ENCODE assay signal across 15 cellular contexts in genomic region chr3:62755285-62755684, GRCh38.
DNase-seq lines count a peak whose midpoint lies in the region; ATAC-seq and TF ChIP-seq lines count a peak whose summit lies in the region.
"Had no signal": no experiment of that assay in that cellular context is flagged by ENCODE, and none has a peak within 500 bp of the region (broad histone marks: within the 10 kb centered on the region; RNA-seq: fewer than 3 reads in every experiment).

No MANE protein-coding gene starts in this region.

- DNase-seq in SIG-M5 treated with dmso at 0.1 percent for 504 hours (lab: John Stamatoyannopoulos, UW; ENCODE audit: unreplicated experiment) (peak; percentile 23), SIG-M5 (lab: John Stamatoyannopoulos, UW) (no peak), NCI-H2029 treated with DMSO at 0.1 percent for 48 hours (lab: John Stamatoyannopoulos, UW) (peak; percentile 10), SK-MEL-5 (ENCODE audit: low read depth, low spot score) (peak; percentile 4), renal cortical epithelial cell (ENCODE audit: low read depth) (peak; percentile 43), GM10248 (ENCODE audit: extremely low spot score) (no peak)
- DNase-seq: activated CD4-positive, alpha-beta T cell treated with anti-CD3 and anti-CD28 coated beads for 4 hours; activated T-cell treated with anti-CD3 and anti-CD28 coated beads, Interleukin-2, amount 50 U/mL, for 1 hour; CD8-positive, alpha-beta memory T cell; effector memory CD4-positive, alpha-beta T cell; right lobe of liver; testis had no signal

- POLR2A ChIA-PET in GM10248 (lab: Yijun Ruan, JAX), result no interaction called here

- in situ Hi-C loops in SK-MEL-5 (cut with HindIII; ENCODE audit: low pct_unique_long_range_greater_than_20kb, low sequenced_read_pairs), result no loop called here

- ATAC-seq in GM21529 (IDR thresholded peaks at IDR 0.05; ENCODE audit: unreplicated experiment) (no peak), HG03280 (IDR thresholded peaks at IDR 0.05; ENCODE audit: unreplicated experiment) (no peak)
- ATAC-seq: gastroesophageal sphincter, right lobe of liver had no signal

- no peak for TF ChIP-seq CTCF in GM10248 (IDR thresholded peaks at IDR 0.05; ENCODE audit: control extremely low read depth, extremely low read depth, low read depth, missing control alignments)

- CTCF ChIA-PET in GM10248 (lab: Yijun Ruan, JAX), result interaction anchor here (3.1 kb wide), 1 partner anchor 7 kb away, joined by 8 read pairs; no protein-coding TSS in a partner anchor

Comparison
In these comparisons a context has a peak if more than half of its experiments do, and no peak if none do; other contexts are left out.
1. DNase-seq: peak in SIG-M5 treated with dmso at 0.1 percent for 504 hours (single experiment), NCI-H2029 treated with DMSO at 0.1 percent for 48 hours (single experiment), SK-MEL-5 (single experiment) and renal cortical epithelial cell (single experiment); none in SIG-M5 (single experiment) and GM10248 (single experiment).